1 cellular context compared by ENCODE assay signal in genomic region chr14:54715244-54715643, GRCh38.
TF ChIP-seq lines count a peak whose summit lies in the region.

No MANE protein-coding gene starts in this region.

TF ChIP-seq in SK-N-SH, 30 proteins besides CTCF, POLR2A, EP300 and RAD21 (continued from another document):
- no peak for TF ChIP-seq ZBTB33 (IDR thresholded peaks at IDR 0.05; ENCODE audit: borderline replicate concordance, low read depth)
- no peak for TF ChIP-seq CHD2 (IDR thresholded peaks at IDR 0.05; ENCODE audit: low read length, partially characterized antibody)
